ENCODE assay signal across 23 cellular contexts in the genomic region with DNA sequence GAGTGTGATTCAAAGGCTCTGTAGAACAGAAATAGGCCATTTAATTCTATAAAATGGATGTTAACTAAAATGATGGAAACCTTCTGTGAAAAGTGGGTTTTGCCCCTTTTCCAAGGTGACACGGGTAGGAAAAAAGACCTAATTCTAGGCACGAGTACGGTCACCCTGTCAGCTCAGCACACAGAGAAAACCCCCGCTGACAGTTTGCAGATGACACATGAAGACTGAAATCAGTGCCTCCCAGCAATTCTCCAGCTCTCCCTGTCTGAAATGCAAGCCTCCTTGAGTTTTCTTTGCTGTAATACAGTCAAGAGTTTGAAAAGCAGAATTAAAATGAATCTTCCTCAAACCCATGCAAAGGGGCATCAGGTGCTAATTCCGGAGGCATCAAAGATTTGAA.
"Had no signal": no experiment of that assay in that cellular context is flagged by ENCODE, and none has a peak within 500 bp of the region (broad histone marks: within the 10 kb centered on the region; RNA-seq: fewer than 3 reads in every experiment).

No MANE protein-coding gene starts in this region.

- H3K36me3 ChIP-seq: neutrophil, pancreas, prostate gland, right lobe of liver, sigmoid colon, stomach, thoracic aorta, thyroid gland, tibial nerve, upper lobe of left lung, uterus had no signal

- H3K27me3 ChIP-seq: neutrophil, pancreas, right lobe of liver, sigmoid colon, stomach, thyroid gland, tibial nerve, upper lobe of left lung, uterus had no signal

- H3K9me3 ChIP-seq: neutrophil, pancreas, prostate gland, right lobe of liver, sigmoid colon, thoracic aorta, thyroid gland, upper lobe of left lung, uterus had no signal

- H3K4me1 ChIP-seq: pancreas, prostate gland, right lobe of liver, sigmoid colon, stomach, thyroid gland, tibial nerve, upper lobe of left lung, uterus had no signal

- H3K4me3 ChIP-seq: pancreas, prostate gland, right lobe of liver, sigmoid colon, stomach, thoracic aorta, thyroid gland, tibial nerve, upper lobe of left lung, uterus had no signal

- H3K27ac ChIP-seq: neutrophil, pancreas, prostate gland, right lobe of liver, sigmoid colon, stomach, thoracic aorta, thyroid gland, tibial nerve, upper lobe of left lung, uterus had no signal

- DNase-seq: naive thymus-derived CD4-positive, alpha-beta T cell; natural killer cell; nucleus accumbens; pancreas; right cardiac atrium; right lobe of liver; sigmoid colon; small intestine; stimulated activated CD4-positive, alpha-beta T cell treated with anti-CD3 and anti-CD28 coated beads, Interleukin-15, amount 100 ng/mL, for 24 hours; stimulated activated CD4-positive, alpha-beta T cell treated with anti-CD3 and anti-CD28 coated beads, Interleukin-2, amount 100 ng/mL, for 24 hours; stimulated activated CD4-positive, alpha-beta T cell treated with anti-CD3 and anti-CD28 coated beads, Interleukin-2, amount 100 ng/mL, for 48 hours; stimulated activated CD4-positive, alpha-beta T cell treated with anti-CD3 and anti-CD28 coated beads, Interleukin-4, amount 100 ng/mL, for 24 hours; stimulated activated naive B cell treated with anti-CD40 and anti-IgM and Interleukin-4, amounts not matched to agents 10 μg/mL and 1 μg/mL and 100 μg/mL, for 72 hours; stimulated activated naive CD4-positive, alpha-beta T cell treated with Interleukin-2 at 50 U/mL for 16 hours; stomach; thyroid gland; trophoblast cell; upper lobe of left lung; uterus had no signal
